8 cellular contexts compared by ENCODE assay signal in the genomic region with DNA sequence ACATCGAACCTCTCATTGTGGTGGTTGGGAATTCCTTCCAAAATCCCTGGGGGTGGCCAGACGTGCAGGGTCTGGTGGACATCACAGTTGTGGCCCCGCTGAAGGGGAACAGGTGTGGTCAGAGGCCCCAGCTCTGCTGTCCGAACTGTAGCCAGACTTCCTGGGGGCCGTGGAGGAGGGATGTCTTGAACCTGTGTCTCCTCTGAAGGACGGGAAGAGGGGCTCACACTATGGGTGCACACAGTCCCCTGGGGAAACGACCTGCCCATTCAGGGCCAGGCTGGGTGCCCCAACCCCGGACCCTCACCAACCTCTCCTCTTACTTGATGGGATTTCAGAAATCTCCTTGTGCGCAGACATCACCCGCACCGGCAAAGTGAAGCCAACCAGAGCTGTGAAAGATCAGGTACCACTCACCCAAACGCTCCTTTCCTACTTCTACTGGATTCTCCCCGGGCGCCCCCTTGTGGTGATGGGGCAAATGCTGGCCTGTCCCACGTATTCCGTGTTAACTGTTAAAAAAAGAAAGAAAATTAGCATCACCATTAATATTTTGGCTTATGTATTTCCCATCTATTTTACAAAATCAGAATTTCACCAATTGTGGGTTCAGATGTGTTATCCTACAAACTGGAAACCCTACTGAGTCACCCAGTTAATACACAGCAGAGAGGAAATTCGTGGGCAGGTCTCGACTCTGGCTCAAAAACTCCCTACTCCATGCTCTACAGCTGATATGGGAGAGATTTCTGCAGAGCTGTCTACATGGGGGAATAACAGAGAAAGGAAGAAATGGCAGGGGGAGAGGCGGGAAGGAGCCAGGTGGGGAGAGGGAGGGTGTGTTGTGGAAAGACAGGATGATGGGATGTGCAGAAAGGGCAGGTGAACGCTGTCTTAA. TPM values are rescaled to one million over a fixed set of nuclear protein-coding genes. Genes with fewer than 3 reads are reported as not detected.
A peak's percentile ranks its signal among the peaks of the same experiment; 100 is the strongest.
DNase-seq lines count a peak whose midpoint lies in the region; ATAC-seq and TF ChIP-seq lines count a peak whose summit lies in the region.

No MANE protein-coding gene starts in this region.

- no peak overlapping the region for H3K4me2 ChIP-seq in OCI-LY3 (ENCODE audit: low read length)

- H3K27ac Mint-ChIP-seq in CD4-positive, alpha-beta memory T cell, result no peak overlapping the region
- H3K27ac Mint-ChIP-seq in activated T-cell treated with anti-CD3 and anti-CD28 coated beads, Interleukin-2, amount 50 U/mL, for 24 hours, result no peak overlapping the region

- H3K36me3 Mint-ChIP-seq in CD4-positive, alpha-beta memory T cell, result no peaks in the 10 kb centered on the region
- no peaks in the 10 kb centered on the region for H3K36me3 Mint-ChIP-seq in activated T-cell treated with anti-CD3 and anti-CD28 coated beads, Interleukin-2, amount 50 U/mL, for 24 hours (ENCODE audit: low read depth)

- H3K79me2 ChIP-seq in OCI-LY3 (ENCODE audit: low read length), result no peaks in the 10 kb centered on the region

- peaks cover 0 to 3% (median 0%) of the 10 kb centered on the region in 4 donors for H3K4me1 Mint-ChIP-seq in CD4-positive, alpha-beta memory T cell
- H3K4me1 Mint-ChIP-seq in activated T-cell treated with anti-CD3 and anti-CD28 coated beads, Interleukin-2, amount 50 U/mL, for 24 hours (ENCODE audit: low read depth), result no peaks in the 10 kb centered on the region

- no peaks in the 10 kb centered on the region for H3K36me3 ChIP-seq in CD4-positive, alpha-beta memory T cell (ENCODE audit: insufficient read depth, low read length)
- H3K36me3 ChIP-seq in OCI-LY3 (replicated peaks; ENCODE audit: low read depth, low read length), result no peaks in the 10 kb centered on the region
- H3K36me3 ChIP-seq in thoracic aorta, result no peaks in the 10 kb centered on the region

- H3K9me3 Mint-ChIP-seq in CD4-positive, alpha-beta memory T cell, result peaks cover 0 to 5% (median 1%) of the 10 kb centered on the region in 8 donors
- H3K9me3 Mint-ChIP-seq in activated T-cell treated with anti-CD3 and anti-CD28 coated beads, Interleukin-2, amount 50 U/mL, for 24 hours, result no peaks in the 10 kb centered on the region

- POLR2A ChIA-PET in CD4-positive, alpha-beta memory T cell (lab: Charles Lee; ENCODE audit: partially characterized antibody), result no interaction called here

- H3K4me3 ChIP-seq in CD4-positive, alpha-beta memory T cell (ENCODE audit: low read length in 2 of 2), result no peak overlapping the region
- H3K4me3 ChIP-seq in HL-60 (replicated peaks; ENCODE audit: insufficient read depth, low read length) (no peak overlapping the region), OCI-LY3 (ENCODE audit: low read length) (no peak overlapping the region), fibroblast of the aortic adventitia (ENCODE audit: low read depth, low read length) (no peak overlapping the region), thoracic aorta (no peak overlapping the region)

- H3K9ac ChIP-seq in OCI-LY3 (ENCODE audit: low read length), result no peak overlapping the region

- intact Hi-C loops in CD4-positive, alpha-beta memory T cell (cut with micrococcal nuclease), result loop anchor here (10.0 kb wide), 1 partner anchor 211 kb away; no protein-coding TSS in a partner anchor

- H3K27ac ChIP-seq in CD4-positive, alpha-beta memory T cell (ENCODE audit: low read depth, low read length), result no peak overlapping the region
- H3K27ac ChIP-seq in HL-60 (replicated peaks) (no peak overlapping the region), OCI-LY3 (ENCODE audit: low read length) (no peak overlapping the region), thoracic aorta (no peak overlapping the region)

- H3K4me1 ChIP-seq in CD4-positive, alpha-beta memory T cell (ENCODE audit: insufficient read depth, low read length), result no peaks in the 10 kb centered on the region
- H3K4me1 ChIP-seq in OCI-LY3 (ENCODE audit: low read length) (no peaks in the 10 kb centered on the region), thoracic aorta (ENCODE audit: control insufficient read depth in 1 of 2, low read depth in 2 of 2) (no peaks in the 10 kb centered on the region)

- peak in 4 of 5 donors; percentile 25 to 36 (median 33) for DNase-seq in CD4-positive, alpha-beta memory T cell
- peak; percentile 35 to 82 for DNase-seq in HL-60 (ENCODE audit: low read depth in 1 of 2, low spot score in 1 of 2)
- DNase-seq in activated T-cell treated with anti-CD3 and anti-CD28 coated beads, Interleukin-2, amount 50 U/mL, for 24 hours, result peak; percentile 73
- DNase-seq in fibroblast of the aortic adventitia (ENCODE audit: low read depth), result peak; percentile 57
- peak in 30 of 56 donors; percentile 1 to 78 (median 18) for DNase-seq in nucleus accumbens (lab: John Stamatoyannopoulos, UW)
- DNase-seq in thoracic aorta (ENCODE audit: low spot score), result no peak

- H3K4me3 Mint-ChIP-seq in CD4-positive, alpha-beta memory T cell, result no peak overlapping the region
- H3K4me3 Mint-ChIP-seq in activated T-cell treated with anti-CD3 and anti-CD28 coated beads, Interleukin-2, amount 50 U/mL, for 24 hours, result no peak overlapping the region

- ATAC-seq in thoracic aorta (ENCODE audit: insufficient number of reproducible peaks, low FRiP score, low read depth) (no peak), GM19324 (IDR thresholded peaks at IDR 0.05; ENCODE audit: low FRiP score, unreplicated experiment) (no peak)

- H3K27me3 Mint-ChIP-seq in CD4-positive, alpha-beta memory T cell, result peaks cover 16 to 18% of the 10 kb centered on the region in 2 donors
- peaks cover 26% of the 10 kb centered on the region for H3K27me3 Mint-ChIP-seq in activated T-cell treated with anti-CD3 and anti-CD28 coated beads, Interleukin-2, amount 50 U/mL, for 24 hours

- H3K27me3 ChIP-seq in CD4-positive, alpha-beta memory T cell (ENCODE audit: insufficient read depth, low read length), result no peaks in the 10 kb centered on the region
- H3K27me3 ChIP-seq in HL-60 (ENCODE audit: insufficient read depth, poor library complexity, severe bottlenecking) (no peaks in the 10 kb centered on the region), OCI-LY3 (ENCODE audit: low read depth, low read length) (peaks cover 3% of the 10 kb centered on the region; the same call in 1 of the 2 replicates), thoracic aorta (replicated peaks; ENCODE audit: insufficient read depth) (no peaks in the 10 kb centered on the region)

- no peak overlapping the region for H2AFZ ChIP-seq in OCI-LY3 (ENCODE audit: low read depth, low read length)

- CTCF ChIA-PET in CD4-positive, alpha-beta memory T cell (lab: Charles Lee; ENCODE audit: partially characterized antibody), result interaction anchor here (0.8 to 1.0 kb wide), 2 partner anchors 24 to 210 kb away, joined by 3 to 4 read pairs; no protein-coding TSS in a partner anchor

- H4K20me1 ChIP-seq in OCI-LY3 (ENCODE audit: insufficient read depth, low read length), result no peaks in the 10 kb centered on the region

- peak; percentile 86 for TF ChIP-seq CTCF in HL-60 (IDR thresholded peaks at IDR 0.05; ENCODE audit: insufficient read depth, low read length)
- TF ChIP-seq CTCF in OCI-LY3 (IDR thresholded peaks at IDR 0.05; ENCODE audit: low read depth, low read length), result peak; percentile 79
- peak; percentile 93 for TF ChIP-seq CTCF in fibroblast of the aortic adventitia (IDR thresholded peaks at IDR 0.05; ENCODE audit: insufficient read depth, low read length)
- TF ChIP-seq CTCF in thoracic aorta (IDR thresholded peaks at IDR 0.05), result peak; percentile 57

- H3K9me3 ChIP-seq in CD4-positive, alpha-beta memory T cell (ENCODE audit: control insufficient read depth in 1 of 2, low read length in 2 of 2), result no peaks in the 10 kb centered on the region
- H3K9me3 ChIP-seq in OCI-LY3 (ENCODE audit: insufficient read depth, low read length) (no peaks in the 10 kb centered on the region), thoracic aorta (no peaks in the 10 kb centered on the region)

RNA-seq across cellular contexts. Expression of a gene that starts 28.1 kb away (rescaled TPM):
- total RNA-seq in CD4-positive, alpha-beta memory T cell, result under 1 TPM in 1 of 2 experiments, not detected in 1; 0.14 TPM
- under 1 TPM in 1 of 2 donors, not detected in 1; 0.08 TPM for polyA plus RNA-seq in CD4-positive, alpha-beta memory T cell
- total RNA-seq in fibroblast of the aortic adventitia (ENCODE audit: low replicate concordance) (not detected in 2 replicates), thoracic aorta (under 1 TPM; 0.27 to 0.42 TPM)

RNA-seq across cellular contexts. Expression of a gene that starts 35.9 kb away (rescaled TPM):
- not detected for total RNA-seq in CD4-positive, alpha-beta memory T cell
- polyA plus RNA-seq in CD4-positive, alpha-beta memory T cell, result under 1 TPM in 1 of 2 donors, not detected in 1; 0.10 TPM
- total RNA-seq in fibroblast of the aortic adventitia (ENCODE audit: low replicate concordance), result not detected in 2 replicates
- not detected for total RNA-seq in thoracic aorta
